21 cellular contexts compared by ENCODE assay signal in the genomic region with DNA sequence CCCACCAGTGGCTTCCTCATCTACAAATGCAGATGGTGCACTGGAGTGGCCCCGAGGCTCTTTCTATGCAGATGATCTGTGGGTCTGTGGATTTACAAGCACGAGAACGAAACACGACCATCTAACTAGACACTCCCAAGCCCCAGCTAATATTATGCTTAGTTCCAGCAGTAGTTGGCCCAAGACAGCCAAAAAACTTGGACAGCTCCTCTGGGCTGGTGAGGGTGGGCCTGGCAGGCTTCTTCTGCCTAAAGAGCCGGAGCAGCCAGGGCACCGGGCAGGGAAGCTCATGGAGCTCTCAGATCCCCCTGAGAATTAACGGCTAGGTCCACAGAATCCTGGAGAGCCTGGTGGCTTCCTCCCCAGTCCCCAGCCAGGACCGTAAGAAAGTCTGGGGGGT. TPM values are rescaled to one million over a fixed set of nuclear protein-coding genes. Genes with fewer than 3 reads are reported as not detected.
DNase-seq lines count a peak whose midpoint lies in the region; ATAC-seq and TF ChIP-seq lines count a peak whose summit lies in the region.
"Had no signal": no experiment of that assay in that cellular context is flagged by ENCODE, and none has a peak within 500 bp of the region (broad histone marks: within the 10 kb centered on the region; RNA-seq: fewer than 3 reads in every experiment).

No MANE protein-coding gene starts in this region.

- H2AK5ac ChIP-seq in mesenchymal stem cell (ENCODE audit: low read length, severe bottlenecking), result peak overlapping the region; percentile 34

- H3K36me3 ChIP-seq in SK-N-SH (replicated peaks in 1 of 2; ENCODE audit: control insufficient read depth in 1 of 2, insufficient read depth in 2 of 2, low read length in 1 of 2) (no peaks in the 10 kb centered on the region), endodermal cell (ENCODE audit: control insufficient read depth, insufficient read depth, low read length) (no peaks in the 10 kb centered on the region), mesenchymal stem cell (ENCODE audit: control insufficient read depth in 1 of 2, insufficient read depth in 2 of 2, low read depth in 1 of 2, low read length in 2 of 2) (no peaks in the 10 kb centered on the region), thyroid gland (no peaks in the 10 kb centered on the region)
- H3K36me3 ChIP-seq: HAP-1 had no signal

- H4K8ac ChIP-seq in mesenchymal stem cell (ENCODE audit: low read length), result no peak overlapping the region

- H2AFZ ChIP-seq in SK-N-SH (ENCODE audit: low read depth) (no peak overlapping the region), mesenchymal stem cell (ENCODE audit: low read depth, low read length) (no peak overlapping the region)
- H2AFZ ChIP-seq: GM23338 had no signal

- TF ChIP-seq RAD21 in SK-N-SH (IDR thresholded peaks at IDR 0.05; ENCODE audit: low read length), result no peak

- no peaks in the 10 kb centered on the region for H3K79me1 ChIP-seq in mesenchymal stem cell (replicated peaks; ENCODE audit: low read length, poor library complexity, severe bottlenecking)

- H3K4me2 ChIP-seq in SK-N-SH (no peak overlapping the region), mesenchymal stem cell (ENCODE audit: low read length, poor library complexity, severe bottlenecking) (no peak overlapping the region)
- H3K4me2 ChIP-seq: GM23338, KMS-11 had no signal

- H3K4ac ChIP-seq in mesenchymal stem cell (ENCODE audit: low read depth in 1 of 2, low read length in 2 of 2), result no peak overlapping the region

- H3K9ac ChIP-seq in SK-N-SH (no peak overlapping the region), endodermal cell (ENCODE audit: extremely low read depth, low read length, poor library complexity, severe bottlenecking) (no peak overlapping the region), mesenchymal stem cell (ENCODE audit: low read length) (no peak overlapping the region)
- H3K9ac ChIP-seq: KMS-11 had no signal

- intact Hi-C loops in thyroid gland (cut with DNase I), result no loop called here
- intact Hi-C loops in activated T-helper 1 cell treated with anti-CD3 and anti-CD28 coated beads, Interleukin-12 subunit alpha, Interleukin-12 subunit beta, Interleukin-2, Interleukin-4 antibody, amounts not matched to agents 30 ng/mL and 10 ng/mL and 1 ng/mL, durations not matched to agents 14 hours and 24 hours and 36 hours (cut with micrococcal nuclease), result no loop called here

- CTCF ChIA-PET in SK-N-SH (lab: Yijun Ruan, JAX), result interaction anchor here (1.9 kb wide), 1 partner anchor 24 kb away, joined by 5 read pairs; no protein-coding TSS in a partner anchor

- ATAC-seq in SK-N-SH treated with all-trans-retinoic acid at 6 μM for 48 hours (no peak), GM21825 (IDR thresholded peaks at IDR 0.05; ENCODE audit: unreplicated experiment) (no peak)
- ATAC-seq: CD8-positive, alpha-beta T cell; GM23338 had no signal

- H4K20me1 ChIP-seq in SK-N-SH (ENCODE audit: insufficient read depth), result no peaks in the 10 kb centered on the region

- POLR2A ChIA-PET in SK-N-SH (lab: Yijun Ruan, JAX), result no interaction called here

- DNase-seq in SK-N-SH (no peak), endodermal cell (no peak), mesenchymal stem cell (no peak), thyroid gland (no peak)
- DNase-seq in activated CD4-positive, alpha-beta T cell treated with anti-CD3 and anti-CD28 coated beads for 48 hours, result no peak
- no peak for DNase-seq in activated T-helper 1 cell treated with anti-CD3 and anti-CD28 coated beads, Interleukin-12 subunit alpha, Interleukin-12 subunit beta, Interleukin-2, Interleukin-4 antibody, amounts not matched to agents 30 ng/mL and 10 ng/mL and 1 ng/mL, durations not matched to agents 14 hours and 24 hours and 36 hours (ENCODE audit: low spot score)
- DNase-seq: ACHN; CD8-positive, alpha-beta T cell; DND-41; NCI-H1092 treated with DMSO at 0.1 percent for 48 hours; NCI-H2029 treated with DMSO at 0.1 percent for 48 hours; NCI-H226; NCI-H524; NCI-H774; Right ventricle myocardium superior had no signal

- no peak overlapping the region for H3K27ac Mint-ChIP-seq in endodermal cell
- no peak overlapping the region for H3K27ac Mint-ChIP-seq in activated T-helper 1 cell treated with anti-CD3 and anti-CD28 coated beads, Interleukin-12 subunit alpha, Interleukin-12 subunit beta, Interleukin-2, Interleukin-4 antibody, amounts not matched to agents 30 ng/mL and 10 ng/mL and 1 ng/mL, durations not matched to agents 14 hours and 24 hours and 36 hours
- H3K27ac Mint-ChIP-seq: CD8-positive, alpha-beta T cell; GM23338 had no signal

- no peak for TF ChIP-seq EP300 in SK-N-SH (IDR thresholded peaks at IDR 0.05; ENCODE audit: borderline replicate concordance in 1 of 2, low read depth in 1 of 2, low read length in 1 of 2)

- peaks cover 31% of the 10 kb centered on the region for H3K4me1 Mint-ChIP-seq in endodermal cell
- H3K4me1 Mint-ChIP-seq in activated T-helper 1 cell treated with anti-CD3 and anti-CD28 coated beads, Interleukin-12 subunit alpha, Interleukin-12 subunit beta, Interleukin-2, Interleukin-4 antibody, amounts not matched to agents 30 ng/mL and 10 ng/mL and 1 ng/mL, durations not matched to agents 14 hours and 24 hours and 36 hours (ENCODE audit: low read depth), result peaks cover 7% of the 10 kb centered on the region

- H3K23ac ChIP-seq in mesenchymal stem cell (ENCODE audit: low read length in 2 of 2), result no peak overlapping the region

- peaks cover 0 to 2% of the 10 kb centered on the region in 2 experiments; a peak in 1 of 4 replicates for H3K4me1 ChIP-seq in SK-N-SH (ENCODE audit: control insufficient read depth in 1 of 2, insufficient read depth in 2 of 2, low read depth in 1 of 2, low read length in 1 of 2)
- peaks cover 3% of the 10 kb centered on the region for H3K4me1 ChIP-seq in endodermal cell (ENCODE audit: control insufficient read depth, insufficient read depth, low read length)
- peaks cover 13% of the 10 kb centered on the region for H3K4me1 ChIP-seq in mesenchymal stem cell (ENCODE audit: control insufficient read depth, insufficient read depth, low read depth, low read length)
- peaks cover 61 to 77% of the 10 kb centered on the region in 2 donors for H3K4me1 ChIP-seq in thyroid gland
- H3K4me1 ChIP-seq: HAP-1 had no signal

- no peak overlapping the region for H2BK120ac ChIP-seq in mesenchymal stem cell (ENCODE audit: low read depth, low read length)

- H3F3A ChIP-seq in SK-N-SH (replicated peaks; ENCODE audit: insufficient read depth), result no peaks in the 10 kb centered on the region

- H3K36me3 Mint-ChIP-seq in endodermal cell (ENCODE audit: low read depth), result no peaks in the 10 kb centered on the region
- no peaks in the 10 kb centered on the region for H3K36me3 Mint-ChIP-seq in activated T-helper 1 cell treated with anti-CD3 and anti-CD28 coated beads, Interleukin-12 subunit alpha, Interleukin-12 subunit beta, Interleukin-2, Interleukin-4 antibody, amounts not matched to agents 30 ng/mL and 10 ng/mL and 1 ng/mL, durations not matched to agents 14 hours and 24 hours and 36 hours (ENCODE audit: low read depth)
- H3K36me3 Mint-ChIP-seq: CD8-positive, alpha-beta T cell had no signal

- no peaks in the 10 kb centered on the region for H3K9me2 ChIP-seq in SK-N-SH

- H3K79me2 ChIP-seq in SK-N-SH (ENCODE audit: insufficient read depth), result no peaks in the 10 kb centered on the region

- no peaks in the 10 kb centered on the region for H3K9me3 Mint-ChIP-seq in endodermal cell
- H3K9me3 Mint-ChIP-seq in activated T-helper 1 cell treated with anti-CD3 and anti-CD28 coated beads, Interleukin-12 subunit alpha, Interleukin-12 subunit beta, Interleukin-2, Interleukin-4 antibody, amounts not matched to agents 30 ng/mL and 10 ng/mL and 1 ng/mL, durations not matched to agents 14 hours and 24 hours and 36 hours, result no peaks in the 10 kb centered on the region
- H3K9me3 Mint-ChIP-seq: CD8-positive, alpha-beta T cell; GM23338 had no signal

- no peaks in the 10 kb centered on the region; the same call in 1 of the 2 replicates for H3K27me3 ChIP-seq in SK-N-SH (ENCODE audit: insufficient read depth)
- no peaks in the 10 kb centered on the region for H3K27me3 ChIP-seq in endodermal cell (ENCODE audit: control insufficient read depth, insufficient read depth, low read length, poor library complexity, severe bottlenecking)
- H3K27me3 ChIP-seq in mesenchymal stem cell (ENCODE audit: control insufficient read depth in 1 of 2, insufficient read depth in 1 of 2, low read length in 2 of 2), result peaks cover 0 to 9% of the 10 kb centered on the region in 2 experiments
- no peaks in the 10 kb centered on the region for H3K27me3 ChIP-seq in thyroid gland

- TF ChIP-seq POLR2A in thyroid gland (IDR thresholded peaks at IDR 0.05), result no peak

- TF ChIP-seq CTCF in SK-N-SH (IDR thresholded peaks at IDR 0.05) (no peak), endodermal cell (conservative IDR thresholded peaks at IDR 0.05) (no peak), thyroid gland (IDR thresholded peaks at IDR 0.05) (no peak)

- WGBS in SK-N-SH (ENCODE audit: low lambda C conversion rate), result 56% methylated on average over 5 of the region's 8 CpGs
- WGBS in endodermal cell (ENCODE audit: insufficient coverage in 1 of 2, insufficient read length in 1 of 2), 2 experiments, result 92 to 97% methylated on average over 5 to 8 of the region's 8 CpGs
- WGBS in mesenchymal stem cell, result 94% methylated on average over 8 of the region's 8 CpGs
- 90 to 100% methylated on average over 5 to 8 of the region's 8 CpGs for whole genome bisulfite sequencing in thyroid gland, 2 donors

- H3K14ac ChIP-seq in mesenchymal stem cell (ENCODE audit: low read length in 2 of 2), result no peak overlapping the region

- no peak overlapping the region for H2BK5ac ChIP-seq in mesenchymal stem cell (ENCODE audit: low read depth, low read length, poor library complexity, severe bottlenecking)

- no peak overlapping the region for H3K27ac ChIP-seq in SK-N-SH (ENCODE audit: low read depth in 2 of 2, low read length in 1 of 2)
- H3K27ac ChIP-seq in endodermal cell (ENCODE audit: low read depth, low read length), result no peak overlapping the region
- no peak overlapping the region for H3K27ac ChIP-seq in mesenchymal stem cell (ENCODE audit: low read length, poor library complexity, severe bottlenecking)
- peak overlapping the region; percentile 91 to 99 (median 91) for H3K27ac ChIP-seq in thyroid gland
- H3K27ac ChIP-seq: 22Rv1, KMS-11 had no signal

- H3K4me3 Mint-ChIP-seq in endodermal cell, result no peak overlapping the region
- H3K4me3 Mint-ChIP-seq in activated T-helper 1 cell treated with anti-CD3 and anti-CD28 coated beads, Interleukin-12 subunit alpha, Interleukin-12 subunit beta, Interleukin-2, Interleukin-4 antibody, amounts not matched to agents 30 ng/mL and 10 ng/mL and 1 ng/mL, durations not matched to agents 14 hours and 24 hours and 36 hours, result no peak overlapping the region
- H3K4me3 Mint-ChIP-seq: CD8-positive, alpha-beta T cell; GM23338 had no signal

- no peaks in the 10 kb centered on the region for H3K27me3 Mint-ChIP-seq in endodermal cell (ENCODE audit: insufficient read depth)
- peaks cover 6% of the 10 kb centered on the region for H3K27me3 Mint-ChIP-seq in activated T-helper 1 cell treated with anti-CD3 and anti-CD28 coated beads, Interleukin-12 subunit alpha, Interleukin-12 subunit beta, Interleukin-2, Interleukin-4 antibody, amounts not matched to agents 30 ng/mL and 10 ng/mL and 1 ng/mL, durations not matched to agents 14 hours and 24 hours and 36 hours (ENCODE audit: insufficient read depth)

- no peak overlapping the region for H3K18ac ChIP-seq in mesenchymal stem cell (ENCODE audit: low read depth in 1 of 2, low read length in 2 of 2)

- H2BK15ac ChIP-seq in mesenchymal stem cell (ENCODE audit: low read depth, poor library complexity, severe bottlenecking), result no peak overlapping the region

- H3K4me3 ChIP-seq in SK-N-SH (ENCODE audit: low read depth in 2 of 2, low read length in 1 of 2) (no peak overlapping the region), endodermal cell (ENCODE audit: low read length) (peak overlapping the region; percentile 3), mesenchymal stem cell (ENCODE audit: insufficient read depth in 1 of 2, low read depth in 1 of 2, low read length in 2 of 2) (no peak overlapping the region), thyroid gland (replicated peaks in 1 of 3) (no peak overlapping the region)
- H3K4me3 ChIP-seq: GM23338, HAP-1 had no signal

- no peak overlapping the region for H2BK12ac ChIP-seq in mesenchymal stem cell (ENCODE audit: low read length in 2 of 2)

- no peaks in the 10 kb centered on the region for H3K9me3 ChIP-seq in SK-N-SH
- H3K9me3 ChIP-seq in endodermal cell (ENCODE audit: control insufficient read depth, low read length), result no peaks in the 10 kb centered on the region
- no peaks in the 10 kb centered on the region for H3K9me3 ChIP-seq in mesenchymal stem cell (ENCODE audit: control insufficient read depth, low read length)
- H3K9me3 ChIP-seq in thyroid gland, result no peaks in the 10 kb centered on the region
- H3K9me3 ChIP-seq: HAP-1 had no signal

- no peak overlapping the region for H4K91ac ChIP-seq in mesenchymal stem cell (ENCODE audit: low read length)

RNA-seq across cellular contexts. Expression of a gene that starts 9.1 kb away (rescaled TPM):
- polyA plus RNA-seq in SK-N-SH (2012; rRNA removed), result 0.16 and 0.49 TPM in 2 replicates
- 0.31 and 0.36 TPM in 2 replicates for polyA plus RNA-seq in SK-N-SH (2012; cell fraction: cytosol; rRNA removed)
- polyA plus RNA-seq in SK-N-SH (2012; cell fraction: nucleus; rRNA removed), result 0.09 and 0.12 TPM in 2 replicates
- total RNA-seq in endodermal cell, result under 1 TPM in 1 of 2 donors, not detected in 1; 0.73 TPM
- not detected for polyA plus RNA-seq in endodermal cell (2013, experiment 1 of 2)
- polyA plus RNA-seq in endodermal cell (2013, experiment 2 of 2), result not detected
- 3.4 TPM for polyA plus RNA-seq in mesenchymal stem cell (2013, experiment 1 of 2)
- 3.0 TPM for polyA plus RNA-seq in mesenchymal stem cell (2013, experiment 2 of 2)
- total RNA-seq in thyroid gland, result 1 to 10 TPM; 2.7 to 6.1 (median 3.6) TPM
- total RNA-seq in activated T-helper 1 cell treated with anti-CD3 and anti-CD28 coated beads, Interleukin-12 subunit alpha, Interleukin-12 subunit beta, Interleukin-2, Interleukin-4 antibody, amounts not matched to agents 30 ng/mL and 10 ng/mL and 1 ng/mL, durations not matched to agents 14 hours and 24 hours and 36 hours, result 1.1 and 1.3 TPM in 2 replicates
- total RNA-seq: CD8-positive, alpha-beta T cell; GM23338 had no signal
- polyA plus RNA-seq: GM23338 had no signal

Comparison
In these comparisons a context has a peak if more than half of its experiments do, and no peak if none do; other contexts are left out.
1. H3K27ac ChIP-seq: peak in thyroid gland (3 of 3); none in SK-N-SH (0 of 2), endodermal cell (single experiment) and mesenchymal stem cell (single experiment).